In the genomic region with DNA sequence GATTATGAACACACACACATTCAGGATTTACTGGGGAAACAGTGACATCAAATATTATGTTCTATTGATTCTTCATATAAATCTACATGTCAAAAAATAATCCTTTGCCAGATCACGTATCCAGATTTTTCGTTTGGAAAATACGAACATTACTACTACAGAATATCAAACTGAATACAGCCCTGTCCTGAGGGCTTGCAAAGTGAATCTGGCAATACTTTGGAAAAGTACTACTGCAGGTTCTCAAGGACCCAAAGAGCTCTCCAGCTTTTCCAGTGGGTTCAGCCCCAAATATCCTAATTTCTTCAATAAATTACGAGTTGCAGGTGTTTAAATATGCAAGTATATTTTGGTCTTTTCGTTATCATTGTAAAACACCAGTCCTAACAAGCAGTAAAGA, we compare ENCODE assay signal across 8 cellular contexts. TPM values are rescaled to one million over a fixed set of nuclear protein-coding genes. Genes with fewer than 3 reads are reported as not detected.
DNase-seq lines count a peak whose midpoint lies in the region; ATAC-seq and TF ChIP-seq lines count a peak whose summit lies in the region.

No MANE protein-coding gene starts in this region.

- H3K4me1 Mint-ChIP-seq in activated CD4-positive, alpha-beta T cell treated with anti-CD3 and anti-CD28 coated beads, Interleukin-2, amount 10 ng/mL, durations not matched to agents 7 days and 5 days: peaks cover 28% of the 10 kb centered on the region
- peaks cover 12% of the 10 kb centered on the region for H3K4me1 Mint-ChIP-seq in activated T-helper 2 cell treated with anti-CD3 and anti-CD28 coated beads, Interferon-gamma antibody, Interleukin-2, Interleukin-4, amounts not matched to agents 10 μg/mL and 5 μg/mL and 100 μg/mL, durations not matched to agents 14 hours and 24 hours and 36 hours (ENCODE audit: low read depth)

- peak overlapping the region; percentile 87; the same call in 1 of the 2 replicates for H3K9ac ChIP-seq in iPS-20b (ENCODE audit: low read depth, low read length)

- peaks cover 7% of the 10 kb centered on the region for H3K36me3 Mint-ChIP-seq in activated CD4-positive, alpha-beta T cell treated with anti-CD3 and anti-CD28 coated beads, Interleukin-2, amount 10 ng/mL, durations not matched to agents 7 days and 5 days (ENCODE audit: low read depth)
- peaks cover 6% of the 10 kb centered on the region for H3K36me3 Mint-ChIP-seq in activated T-helper 2 cell treated with anti-CD3 and anti-CD28 coated beads, Interferon-gamma antibody, Interleukin-2, Interleukin-4, amounts not matched to agents 10 μg/mL and 5 μg/mL and 100 μg/mL, durations not matched to agents 14 hours and 24 hours and 36 hours (ENCODE audit: low read depth)

- POLR2A ChIA-PET in activated CD4-positive, alpha-beta T cell treated with anti-CD3 and anti-CD28 coated beads, Interleukin-2, amount 10 ng/mL, durations not matched to agents 7 days and 5 days (lab: Charles Lee): no interaction called here

- DNase-seq in activated CD4-positive, alpha-beta T cell treated with anti-CD3 and anti-CD28 coated beads, Interleukin-2, amount 10 ng/mL, durations not matched to agents 7 days and 5 days: no peak
- no peak for DNase-seq in activated CD4-positive, alpha-beta T cell treated with anti-CD3 and anti-CD28 coated beads, Interleukin-2, amount 50 U/mL, for 48 hours
- DNase-seq in activated T-helper 2 cell treated with anti-CD3 and anti-CD28 coated beads, Interferon-gamma antibody, Interleukin-2, Interleukin-4, amounts not matched to agents 10 μg/mL and 5 μg/mL and 100 μg/mL, durations not matched to agents 14 hours and 24 hours and 36 hours (ENCODE audit: low spot score): no peak
- DNase-seq in thoracic aorta (ENCODE audit: low spot score) (no peak), erythroblast (lab: John Stamatoyannopoulos, UW) (no peak), GOT3 (lab: John Stamatoyannopoulos, UW) (no peak)

- CTCF ChIA-PET in activated CD4-positive, alpha-beta T cell treated with anti-CD3 and anti-CD28 coated beads, Interleukin-2, amount 10 ng/mL, durations not matched to agents 7 days and 5 days (lab: Charles Lee): interaction anchor here (1.2 kb wide), 1 partner anchor 10 kb away, joined by 3 read pairs; no protein-coding TSS in a partner anchor

- H3K4me1 ChIP-seq in iPS-20b (ENCODE audit: insufficient read depth, low read length): peaks cover 9% of the 10 kb centered on the region; the same call in 1 of the 2 replicates
- H3K4me1 ChIP-seq in thoracic aorta (ENCODE audit: control insufficient read depth in 1 of 2, low read depth in 2 of 2): peaks cover 10 to 28% of the 10 kb centered on the region in 2 donors

- H3K4me3 ChIP-seq in iPS-20b (ENCODE audit: low read length) (peak overlapping the region; percentile 79), thoracic aorta (peak overlapping the region; percentile 77)

- no peaks in the 10 kb centered on the region for H3K27me3 ChIP-seq in iPS-20b (ENCODE audit: insufficient read depth, low read length)
- no peaks in the 10 kb centered on the region for H3K27me3 ChIP-seq in thoracic aorta (replicated peaks; ENCODE audit: insufficient read depth)

- H3K9me3 ChIP-seq in iPS-20b (ENCODE audit: insufficient read depth, low read depth, low read length) (no peaks in the 10 kb centered on the region; the same call in 1 of the 2 replicates), thoracic aorta (no peaks in the 10 kb centered on the region)

- no peak overlapping the region for H3K27ac Mint-ChIP-seq in activated CD4-positive, alpha-beta T cell treated with anti-CD3 and anti-CD28 coated beads, Interleukin-2, amount 10 ng/mL, durations not matched to agents 7 days and 5 days
- H3K27ac Mint-ChIP-seq in activated T-helper 2 cell treated with anti-CD3 and anti-CD28 coated beads, Interferon-gamma antibody, Interleukin-2, Interleukin-4, amounts not matched to agents 10 μg/mL and 5 μg/mL and 100 μg/mL, durations not matched to agents 14 hours and 24 hours and 36 hours: no peak overlapping the region

- H3K36me3 ChIP-seq in iPS-20b (ENCODE audit: insufficient read depth, low read depth, low read length): no peaks in the 10 kb centered on the region
- no peaks in the 10 kb centered on the region for H3K36me3 ChIP-seq in thoracic aorta

- peak overlapping the region; percentile 3 for H3K27ac ChIP-seq in iPS-20b (ENCODE audit: low read length)
- H3K27ac ChIP-seq in thoracic aorta: peak overlapping the region in 1 of 2 donors; percentile 61

- no peak for TF ChIP-seq CTCF in thoracic aorta (IDR thresholded peaks at IDR 0.05)

- peaks cover 8% of the 10 kb centered on the region for H3K9me3 Mint-ChIP-seq in activated CD4-positive, alpha-beta T cell treated with anti-CD3 and anti-CD28 coated beads, Interleukin-2, amount 10 ng/mL, durations not matched to agents 7 days and 5 days
- H3K9me3 Mint-ChIP-seq in activated T-helper 2 cell treated with anti-CD3 and anti-CD28 coated beads, Interferon-gamma antibody, Interleukin-2, Interleukin-4, amounts not matched to agents 10 μg/mL and 5 μg/mL and 100 μg/mL, durations not matched to agents 14 hours and 24 hours and 36 hours: peaks cover 14% of the 10 kb centered on the region

- peak; percentile 7 for ATAC-seq in HG03103 (IDR thresholded peaks at IDR 0.05; ENCODE audit: low read depth, unreplicated experiment)
- ATAC-seq in thoracic aorta (ENCODE audit: insufficient number of reproducible peaks, low FRiP score, low read depth): peak; percentile 41

- intact Hi-C loops in activated T-helper 2 cell treated with anti-CD3 and anti-CD28 coated beads, Interferon-gamma antibody, Interleukin-2, Interleukin-4, amounts not matched to agents 10 μg/mL and 5 μg/mL and 100 μg/mL, durations not matched to agents 14 hours and 24 hours and 36 hours (cut with micrococcal nuclease): loop anchor here (2.0 kb wide), 1 partner anchor 77 kb away; no protein-coding TSS in a partner anchor

- no peak for TF ChIP-seq POLR2A in erythroblast (IDR thresholded peaks at IDR 0.05; ENCODE audit: low read length)

- peaks cover 25% of the 10 kb centered on the region for H3K27me3 Mint-ChIP-seq in activated CD4-positive, alpha-beta T cell treated with anti-CD3 and anti-CD28 coated beads, Interleukin-2, amount 10 ng/mL, durations not matched to agents 7 days and 5 days
- peaks cover 18% of the 10 kb centered on the region for H3K27me3 Mint-ChIP-seq in activated T-helper 2 cell treated with anti-CD3 and anti-CD28 coated beads, Interferon-gamma antibody, Interleukin-2, Interleukin-4, amounts not matched to agents 10 μg/mL and 5 μg/mL and 100 μg/mL, durations not matched to agents 14 hours and 24 hours and 36 hours (ENCODE audit: low read depth)

- H3K4me3 Mint-ChIP-seq in activated CD4-positive, alpha-beta T cell treated with anti-CD3 and anti-CD28 coated beads, Interleukin-2, amount 10 ng/mL, durations not matched to agents 7 days and 5 days: peak overlapping the region; percentile 94
- peak overlapping the region; percentile 93 for H3K4me3 Mint-ChIP-seq in activated T-helper 2 cell treated with anti-CD3 and anti-CD28 coated beads, Interferon-gamma antibody, Interleukin-2, Interleukin-4, amounts not matched to agents 10 μg/mL and 5 μg/mL and 100 μg/mL, durations not matched to agents 14 hours and 24 hours and 36 hours (ENCODE audit: low read depth)

RNA-seq across cellular contexts. Expression of gene NDUFS4, which starts 0.4 kb away (rescaled TPM):
- 10 to 100 TPM; 43.2 to 46.8 TPM for total RNA-seq in activated CD4-positive, alpha-beta T cell treated with anti-CD3 and anti-CD28 coated beads, Interleukin-2, amount 10 ng/mL, durations not matched to agents 7 days and 5 days
- total RNA-seq in activated T-helper 2 cell treated with anti-CD3 and anti-CD28 coated beads, Interferon-gamma antibody, Interleukin-2, Interleukin-4, amounts not matched to agents 10 μg/mL and 5 μg/mL and 100 μg/mL, durations not matched to agents 14 hours and 24 hours and 36 hours: 53.7 and 54.1 TPM in 2 replicates
- 10 to 100 TPM; 42.0 to 72.0 TPM for total RNA-seq in thoracic aorta
